Comparison of ENCODE assay signal across 1 cellular context in the genomic region with DNA sequence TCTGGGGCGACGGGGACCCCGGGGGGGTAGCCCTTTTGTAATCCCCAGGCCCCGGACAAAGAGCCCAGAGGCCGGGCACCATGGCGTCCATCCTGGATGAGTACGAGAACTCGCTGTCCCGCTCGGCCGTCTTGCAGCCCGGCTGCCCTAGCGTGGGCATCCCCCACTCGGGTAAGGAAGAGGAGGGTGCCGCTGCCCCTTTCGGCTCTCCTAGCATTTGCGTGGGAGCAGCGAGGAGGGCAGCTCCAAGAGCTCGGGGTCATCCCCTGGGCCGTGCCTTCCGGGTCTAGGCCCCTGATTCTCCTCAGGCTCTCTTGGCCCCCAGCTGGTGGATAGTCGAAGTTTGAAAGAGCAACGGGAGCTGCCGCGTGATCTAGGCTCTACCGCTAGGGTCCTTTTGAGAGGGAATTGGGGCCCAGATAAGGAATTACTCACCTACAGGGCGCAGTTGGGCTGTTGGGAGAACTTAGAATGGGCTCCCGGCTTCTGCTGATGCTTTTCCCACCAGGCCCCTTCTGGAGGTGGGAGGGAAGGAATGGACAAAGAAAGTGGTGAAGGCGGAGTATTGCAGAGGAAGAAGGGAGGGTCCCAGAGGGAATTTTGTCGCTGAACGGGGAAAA.
A peak's percentile ranks its signal among the peaks of the same experiment; 100 is the strongest.
TF ChIP-seq lines count a peak whose summit lies in the region.

No MANE protein-coding gene starts in this region.

TF ChIP-seq in GM12878, 131 proteins besides CTCF, POLR2A, EP300 and RAD21 (continues in another document):
- no peak for TF ChIP-seq POLR2AphosphoS2 (IDR thresholded peaks at IDR 0.05; ENCODE audit: low read depth, low read length)
- TF ChIP-seq, protein P1, sequence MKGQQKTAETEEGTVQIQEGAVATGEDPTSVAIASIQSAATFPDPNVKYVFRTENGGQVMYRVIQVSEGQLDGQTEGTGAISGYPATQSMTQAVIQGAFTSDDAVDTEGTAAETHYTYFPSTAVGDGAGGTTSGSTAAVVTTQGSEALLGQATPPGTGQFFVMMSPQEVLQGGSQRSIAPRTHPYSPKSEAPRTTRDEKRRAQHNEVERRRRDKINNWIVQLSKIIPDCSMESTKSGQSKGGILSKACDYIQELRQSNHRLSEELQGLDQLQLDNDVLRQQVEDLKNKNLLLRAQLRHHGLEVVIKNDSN (IDR thresholded peaks at IDR 0.05; ENCODE audit: borderline replicate concordance, extremely low read length, insufficient read depth, low read depth, low read length), result no peak
- TF ChIP-seq EZH2 (IDR thresholded peaks at IDR 0.05; ENCODE audit: borderline replicate concordance, control insufficient read depth, low read depth, low read length), result no peak
- TF ChIP-seq FOS (IDR thresholded peaks at IDR 0.05; ENCODE audit: borderline replicate concordance, extremely low read depth, insufficient read length), result no peak
- TF ChIP-seq EED (IDR thresholded peaks at IDR 0.05; ENCODE audit: low read depth), result peak; percentile 40; the same call in 1 of the 2 replicates
- TF ChIP-seq, protein P2, sequence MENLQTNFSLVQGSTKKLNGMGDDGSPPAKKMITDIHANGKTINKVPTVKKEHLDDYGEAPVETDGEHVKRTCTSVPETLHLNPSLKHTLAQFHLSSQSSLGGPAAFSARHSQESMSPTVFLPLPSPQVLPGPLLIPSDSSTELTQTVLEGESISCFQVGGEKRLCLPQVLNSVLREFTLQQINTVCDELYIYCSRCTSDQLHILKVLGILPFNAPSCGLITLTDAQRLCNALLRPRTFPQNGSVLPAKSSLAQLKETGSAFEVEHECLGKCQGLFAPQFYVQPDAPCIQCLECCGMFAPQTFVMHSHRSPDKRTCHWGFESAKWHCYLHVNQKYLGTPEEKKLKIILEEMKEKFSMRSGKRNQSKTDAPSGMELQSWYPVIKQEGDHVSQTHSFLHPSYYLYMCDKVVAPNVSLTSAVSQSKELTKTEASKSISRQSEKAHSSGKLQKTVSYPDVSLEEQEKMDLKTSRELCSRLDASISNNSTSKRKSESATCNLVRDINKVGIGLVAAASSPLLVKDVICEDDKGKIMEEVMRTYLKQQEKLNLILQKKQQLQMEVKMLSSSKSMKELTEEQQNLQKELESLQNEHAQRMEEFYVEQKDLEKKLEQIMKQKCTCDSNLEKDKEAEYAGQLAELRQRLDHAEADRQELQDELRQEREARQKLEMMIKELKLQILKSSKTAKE (IDR thresholded peaks at IDR 0.05; ENCODE audit: low read depth, poor library complexity, severe bottlenecking), result no peak
- TF ChIP-seq, protein P3, sequence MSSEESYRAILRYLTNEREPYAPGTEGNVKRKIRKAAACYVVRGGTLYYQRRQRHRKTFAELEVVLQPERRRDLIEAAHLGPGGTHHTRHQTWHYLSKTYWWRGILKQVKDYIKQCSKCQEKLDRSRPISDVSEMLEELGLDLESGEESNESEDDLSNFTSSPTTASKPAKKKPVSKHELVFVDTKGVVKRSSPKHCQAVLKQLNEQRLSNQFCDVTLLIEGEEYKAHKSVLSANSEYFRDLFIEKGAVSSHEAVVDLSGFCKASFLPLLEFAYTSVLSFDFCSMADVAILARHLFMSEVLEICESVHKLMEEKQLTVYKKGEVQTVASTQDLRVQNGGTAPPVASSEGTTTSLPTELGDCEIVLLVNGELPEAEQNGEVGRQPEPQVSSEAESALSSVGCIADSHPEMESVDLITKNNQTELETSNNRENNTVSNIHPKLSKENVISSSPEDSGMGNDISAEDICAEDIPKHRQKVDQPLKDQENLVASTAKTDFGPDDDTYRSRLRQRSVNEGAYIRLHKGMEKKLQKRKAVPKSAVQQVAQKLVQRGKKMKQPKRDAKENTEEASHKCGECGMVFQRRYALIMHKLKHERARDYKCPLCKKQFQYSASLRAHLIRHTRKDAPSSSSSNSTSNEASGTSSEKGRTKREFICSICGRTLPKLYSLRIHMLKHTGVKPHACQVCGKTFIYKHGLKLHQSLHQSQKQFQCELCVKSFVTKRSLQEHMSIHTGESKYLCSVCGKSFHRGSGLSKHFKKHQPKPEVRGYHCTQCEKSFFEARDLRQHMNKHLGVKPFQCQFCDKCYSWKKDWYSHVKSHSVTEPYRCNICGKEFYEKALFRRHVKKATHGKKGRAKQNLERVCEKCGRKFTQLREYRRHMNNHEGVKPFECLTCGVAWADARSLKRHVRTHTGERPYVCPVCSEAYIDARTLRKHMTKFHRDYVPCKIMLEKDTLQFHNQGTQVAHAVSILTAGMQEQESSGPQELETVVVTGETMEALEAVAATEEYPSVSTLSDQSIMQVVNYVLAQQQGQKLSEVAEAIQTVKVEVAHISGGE (CRISPR knock-in tag; IDR thresholded peaks at IDR 0.05), result no peak
- TF ChIP-seq, protein P4, sequence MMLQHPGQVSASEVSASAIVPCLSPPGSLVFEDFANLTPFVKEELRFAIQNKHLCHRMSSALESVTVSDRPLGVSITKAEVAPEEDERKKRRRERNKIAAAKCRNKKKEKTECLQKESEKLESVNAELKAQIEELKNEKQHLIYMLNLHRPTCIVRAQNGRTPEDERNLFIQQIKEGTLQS (IDR thresholded peaks at IDR 0.05; ENCODE audit: borderline replicate concordance, extremely low read depth, low read depth, low read length), result no peak
- no peak for TF ChIP-seq DPF2 (IDR thresholded peaks at IDR 0.05)
- TF ChIP-seq, protein P5, sequence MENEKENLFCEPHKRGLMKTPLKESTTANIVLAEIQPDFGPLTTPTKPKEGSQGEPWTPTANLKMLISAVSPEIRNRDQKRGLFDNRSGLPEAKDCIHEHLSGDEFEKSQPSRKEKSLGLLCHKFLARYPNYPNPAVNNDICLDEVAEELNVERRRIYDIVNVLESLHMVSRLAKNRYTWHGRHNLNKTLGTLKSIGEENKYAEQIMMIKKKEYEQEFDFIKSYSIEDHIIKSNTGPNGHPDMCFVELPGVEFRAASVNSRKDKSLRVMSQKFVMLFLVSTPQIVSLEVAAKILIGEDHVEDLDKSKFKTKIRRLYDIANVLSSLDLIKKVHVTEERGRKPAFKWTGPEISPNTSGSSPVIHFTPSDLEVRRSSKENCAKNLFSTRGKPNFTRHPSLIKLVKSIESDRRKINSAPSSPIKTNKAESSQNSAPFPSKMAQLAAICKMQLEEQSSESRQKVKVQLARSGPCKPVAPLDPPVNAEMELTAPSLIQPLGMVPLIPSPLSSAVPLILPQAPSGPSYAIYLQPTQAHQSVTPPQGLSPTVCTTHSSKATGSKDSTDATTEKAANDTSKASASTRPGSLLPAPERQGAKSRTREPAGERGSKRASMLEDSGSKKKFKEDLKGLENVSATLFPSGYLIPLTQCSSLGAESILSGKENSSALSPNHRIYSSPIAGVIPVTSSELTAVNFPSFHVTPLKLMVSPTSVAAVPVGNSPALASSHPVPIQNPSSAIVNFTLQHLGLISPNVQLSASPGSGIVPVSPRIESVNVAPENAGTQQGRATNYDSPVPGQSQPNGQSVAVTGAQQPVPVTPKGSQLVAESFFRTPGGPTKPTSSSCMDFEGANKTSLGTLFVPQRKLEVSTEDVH (IDR thresholded peaks at IDR 0.05; ENCODE audit: low read depth, partially characterized antibody), result no peak
- peak; percentile 31; the same call in 1 of the 2 replicates for TF ChIP-seq NR2C1 (IDR thresholded peaks at IDR 0.05)
- no peak for TF ChIP-seq SREBF1 (IDR thresholded peaks at IDR 0.05; ENCODE audit: low read length)
- TF ChIP-seq, protein P6, sequence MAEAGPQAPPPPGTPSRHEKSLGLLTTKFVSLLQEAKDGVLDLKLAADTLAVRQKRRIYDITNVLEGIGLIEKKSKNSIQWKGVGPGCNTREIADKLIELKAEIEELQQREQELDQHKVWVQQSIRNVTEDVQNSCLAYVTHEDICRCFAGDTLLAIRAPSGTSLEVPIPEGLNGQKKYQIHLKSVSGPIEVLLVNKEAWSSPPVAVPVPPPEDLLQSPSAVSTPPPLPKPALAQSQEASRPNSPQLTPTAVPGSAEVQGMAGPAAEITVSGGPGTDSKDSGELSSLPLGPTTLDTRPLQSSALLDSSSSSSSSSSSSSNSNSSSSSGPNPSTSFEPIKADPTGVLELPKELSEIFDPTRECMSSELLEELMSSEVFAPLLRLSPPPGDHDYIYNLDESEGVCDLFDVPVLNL (IDR thresholded peaks at IDR 0.05; ENCODE audit: low read depth, low read length), result no peak
- 0 out of 2 replicates have a peak, but pooled peaks have one; percentile 7 for TF ChIP-seq SIN3A (IDR thresholded peaks at IDR 0.05; ENCODE audit: low read depth, low read length)
- TF ChIP-seq LARP7 (IDR thresholded peaks at IDR 0.05), result peak; percentile 42; the same call in 1 of the 2 replicates
- TF ChIP-seq, protein P7, sequence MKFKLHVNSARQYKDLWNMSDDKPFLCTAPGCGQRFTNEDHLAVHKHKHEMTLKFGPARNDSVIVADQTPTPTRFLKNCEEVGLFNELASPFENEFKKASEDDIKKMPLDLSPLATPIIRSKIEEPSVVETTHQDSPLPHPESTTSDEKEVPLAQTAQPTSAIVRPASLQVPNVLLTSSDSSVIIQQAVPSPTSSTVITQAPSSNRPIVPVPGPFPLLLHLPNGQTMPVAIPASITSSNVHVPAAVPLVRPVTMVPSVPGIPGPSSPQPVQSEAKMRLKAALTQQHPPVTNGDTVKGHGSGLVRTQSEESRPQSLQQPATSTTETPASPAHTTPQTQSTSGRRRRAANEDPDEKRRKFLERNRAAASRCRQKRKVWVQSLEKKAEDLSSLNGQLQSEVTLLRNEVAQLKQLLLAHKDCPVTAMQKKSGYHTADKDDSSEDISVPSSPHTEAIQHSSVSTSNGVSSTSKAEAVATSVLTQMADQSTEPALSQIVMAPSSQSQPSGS (IDR thresholded peaks at IDR 0.05; ENCODE audit: low read length), result no peak
- TF ChIP-seq YBX1 (IDR thresholded peaks at IDR 0.05), result no peak
- no peak for TF ChIP-seq GABPA (IDR thresholded peaks at IDR 0.05; ENCODE audit: low read depth)
- peak; percentile 46 to 62; a peak in 3 of 4 replicates for TF ChIP-seq IKZF2 (IDR thresholded peaks at IDR 0.05)
- peak; percentile 38; the same call in 1 of the 2 replicates for TF ChIP-seq POLR2AphosphoS5 (IDR thresholded peaks at IDR 0.05; ENCODE audit: low read length)
- TF ChIP-seq SUZ12 (IDR thresholded peaks at IDR 0.05; ENCODE audit: unreplicated experiment), result no peak
- TF ChIP-seq, protein P8, sequence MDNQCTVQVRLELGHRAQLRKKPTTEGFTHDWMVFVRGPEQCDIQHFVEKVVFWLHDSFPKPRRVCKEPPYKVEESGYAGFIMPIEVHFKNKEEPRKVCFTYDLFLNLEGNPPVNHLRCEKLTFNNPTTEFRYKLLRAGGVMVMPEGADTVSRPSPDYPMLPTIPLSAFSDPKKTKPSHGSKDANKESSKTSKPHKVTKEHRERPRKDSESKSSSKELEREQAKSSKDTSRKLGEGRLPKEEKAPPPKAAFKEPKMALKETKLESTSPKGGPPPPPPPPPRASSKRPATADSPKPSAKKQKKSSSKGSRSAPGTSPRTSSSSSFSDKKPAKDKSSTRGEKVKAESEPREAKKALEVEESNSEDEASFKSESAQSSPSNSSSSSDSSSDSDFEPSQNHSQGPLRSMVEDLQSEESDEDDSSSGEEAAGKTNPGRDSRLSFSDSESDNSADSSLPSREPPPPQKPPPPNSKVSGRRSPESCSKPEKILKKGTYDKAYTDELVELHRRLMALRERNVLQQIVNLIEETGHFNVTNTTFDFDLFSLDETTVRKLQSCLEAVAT (IDR thresholded peaks at IDR 0.05), result no peak
- no peak for TF ChIP-seq MXI1 (IDR thresholded peaks at IDR 0.05; ENCODE audit: low read depth, low read length)
- no peak for TF ChIP-seq BRCA1 (IDR thresholded peaks at IDR 0.05; ENCODE audit: low read depth, low read length)
- peak; percentile 44; the same call in 1 of the 2 replicates for TF ChIP-seq GATAD2B (conservative IDR thresholded peaks at IDR 0.05; ENCODE audit: low read depth)
- no peak for TF ChIP-seq BCL11A (IDR thresholded peaks at IDR 0.05; ENCODE audit: low read depth, low read length)
- TF ChIP-seq NR2F1 (conservative IDR thresholded peaks at IDR 0.05), result peak; percentile 60
- no peak for TF ChIP-seq TARDBP (IDR thresholded peaks at IDR 0.05; ENCODE audit: borderline replicate concordance)
- TF ChIP-seq RUNX3 (IDR thresholded peaks at IDR 0.05; ENCODE audit: low read length), result no peak
- TF ChIP-seq CHD1 (IDR thresholded peaks at IDR 0.05; ENCODE audit: low read depth, low read length), result no peak
- no peak for TF ChIP-seq HDGF (IDR thresholded peaks at IDR 0.05)
- peak; percentile 18 for TF ChIP-seq SMC3 (IDR thresholded peaks at IDR 0.05; ENCODE audit: borderline replicate concordance, low read length)
- TF ChIP-seq, protein P9, sequence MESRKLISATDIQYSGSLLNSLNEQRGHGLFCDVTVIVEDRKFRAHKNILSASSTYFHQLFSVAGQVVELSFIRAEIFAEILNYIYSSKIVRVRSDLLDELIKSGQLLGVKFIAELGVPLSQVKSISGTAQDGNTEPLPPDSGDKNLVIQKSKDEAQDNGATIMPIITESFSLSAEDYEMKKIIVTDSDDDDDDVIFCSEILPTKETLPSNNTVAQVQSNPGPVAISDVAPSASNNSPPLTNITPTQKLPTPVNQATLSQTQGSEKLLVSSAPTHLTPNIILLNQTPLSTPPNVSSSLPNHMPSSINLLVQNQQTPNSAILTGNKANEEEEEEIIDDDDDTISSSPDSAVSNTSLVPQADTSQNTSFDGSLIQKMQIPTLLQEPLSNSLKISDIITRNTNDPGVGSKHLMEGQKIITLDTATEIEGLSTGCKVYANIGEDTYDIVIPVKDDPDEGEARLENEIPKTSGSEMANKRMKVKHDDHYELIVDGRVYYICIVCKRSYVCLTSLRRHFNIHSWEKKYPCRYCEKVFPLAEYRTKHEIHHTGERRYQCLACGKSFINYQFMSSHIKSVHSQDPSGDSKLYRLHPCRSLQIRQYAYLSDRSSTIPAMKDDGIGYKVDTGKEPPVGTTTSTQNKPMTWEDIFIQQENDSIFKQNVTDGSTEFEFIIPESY (IDR thresholded peaks at IDR 0.05), result no peak
- TF ChIP-seq HDAC2 (IDR thresholded peaks at IDR 0.05), result no peak
- no peak for TF ChIP-seq WRNIP1 (IDR thresholded peaks at IDR 0.05; ENCODE audit: borderline replicate concordance, low read depth, low read length)
- no peak for TF ChIP-seq TCF7 (IDR thresholded peaks at IDR 0.05; ENCODE audit: borderline replicate concordance)
- no peak for TF ChIP-seq HDAC6 (IDR thresholded peaks at IDR 0.05; ENCODE audit: unreplicated experiment)
- TF ChIP-seq IRF4 (IDR thresholded peaks at IDR 0.05; ENCODE audit: low read depth, low read length), result no peak
- TF ChIP-seq RB1 (IDR thresholded peaks at IDR 0.05; ENCODE audit: borderline replicate concordance), result no peak
- peak; percentile 70; the same call in 1 of the 2 replicates for TF ChIP-seq BACH1 (IDR thresholded peaks at IDR 0.05; ENCODE audit: borderline replicate concordance)
- peak; percentile 44; the same call in 1 of the 2 replicates for TF ChIP-seq YY1 (IDR thresholded peaks at IDR 0.05; ENCODE audit: low read depth, low read length)
- no peak for TF ChIP-seq PAX5 (IDR thresholded peaks at IDR 0.05; ENCODE audit: borderline replicate concordance, low read depth, low read length)
- no peak for TF ChIP-seq NBN (IDR thresholded peaks at IDR 0.05)
- TF ChIP-seq SUPT20H (IDR thresholded peaks at IDR 0.05; ENCODE audit: borderline replicate concordance, control insufficient read depth, low read depth, low read length), result no peak
